Comparison of ENCODE assay signal across 8 cellular contexts in the genomic region with DNA sequence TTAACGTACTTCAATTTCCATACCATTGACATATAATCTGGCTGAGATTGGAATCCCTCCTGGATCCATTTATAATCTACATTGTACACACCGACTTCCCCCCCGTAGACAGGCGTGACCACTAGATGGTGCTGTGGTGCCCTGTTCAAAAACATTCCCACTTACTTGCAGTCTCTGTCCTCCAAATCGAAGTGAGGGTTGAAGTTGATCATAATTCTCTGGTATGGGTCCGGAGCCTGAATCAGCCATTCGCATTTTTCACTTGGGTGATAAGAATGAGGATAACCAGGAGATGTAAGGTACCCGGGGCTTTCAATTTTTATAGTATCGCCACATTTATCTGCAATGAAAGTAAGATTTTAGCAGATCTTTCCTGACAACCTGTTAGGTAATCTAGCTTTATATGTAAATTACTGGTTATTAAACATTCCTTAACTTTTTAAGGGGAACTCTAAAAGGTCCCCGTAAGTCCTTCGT. TPM values are rescaled to one million over a fixed set of nuclear protein-coding genes. Genes with fewer than 3 reads are reported as not detected.
A peak's percentile ranks its signal among the peaks of the same experiment; 100 is the strongest.
DNase-seq lines count a peak whose midpoint lies in the region; ATAC-seq and TF ChIP-seq lines count a peak whose summit lies in the region.

No MANE protein-coding gene starts in this region.

- no peaks in the 10 kb centered on the region for H3K9me2 ChIP-seq in MM.1S (replicated peaks; ENCODE audit: insufficient read depth, low read length)

- H3K27me3 ChIP-seq in MM.1S (replicated peaks; ENCODE audit: insufficient read depth, low read length): peaks cover 6% of the 10 kb centered on the region
- no peaks in the 10 kb centered on the region for H3K27me3 ChIP-seq in transverse colon

- no peaks in the 10 kb centered on the region for H4K20me1 ChIP-seq in MM.1S (ENCODE audit: insufficient read depth, low read length)

- H3K4me1 ChIP-seq in MM.1S (ENCODE audit: low read length): no peaks in the 10 kb centered on the region
- H3K4me1 ChIP-seq in transverse colon: peaks cover 0 to 15% (median 6%) of the 10 kb centered on the region in 4 donors

- ATAC-seq in SK-N-SH treated with all-trans-retinoic acid at 6 μM for 48 hours: peak; percentile 25

- 6 to 15% methylated on average over 3 to 11 of the region's 11 CpGs for WGBS in transverse colon (ENCODE audit: low coverage in 1 of 2), 2 donors

- H3K27me3 Mint-ChIP-seq in activated naive CD8-positive, alpha-beta T cell: peaks cover 35% of the 10 kb centered on the region

- H3K9ac ChIP-seq in MM.1S (ENCODE audit: low read length): no peak overlapping the region

- no peaks in the 10 kb centered on the region for H3K9me3 ChIP-seq in MM.1S (replicated peaks; ENCODE audit: insufficient read depth, low read length)
- H3K9me3 ChIP-seq in transverse colon: no peaks in the 10 kb centered on the region

- H3K27ac ChIP-seq in MM.1S (ENCODE audit: low read length): no peak overlapping the region
- H3K27ac ChIP-seq in transverse colon: peak overlapping the region; percentile 22 to 90 (median 57)

- H3K36me3 ChIP-seq in MM.1S (replicated peaks; ENCODE audit: insufficient read depth, low read length): no peaks in the 10 kb centered on the region
- no peaks in the 10 kb centered on the region for H3K36me3 ChIP-seq in transverse colon

- no peaks in the 10 kb centered on the region for H3K9me3 Mint-ChIP-seq in activated naive CD8-positive, alpha-beta T cell (ENCODE audit: low read depth)

- no peaks in the 10 kb centered on the region for H3F3A ChIP-seq in MM.1S (ENCODE audit: insufficient read depth, low read length)

- TF ChIP-seq EP300 in transverse colon (IDR thresholded peaks at IDR 0.05; ENCODE audit: low read depth): no peak

- TF ChIP-seq CTCF in AG10803 (conservative IDR thresholded peaks at IDR 0.05; ENCODE audit: low read length) (peak; percentile 97), MM.1S (IDR thresholded peaks at IDR 0.05; ENCODE audit: low read length) (peak; percentile 86), transverse colon (IDR thresholded peaks at IDR 0.05) (peak; percentile 82 to 90 (median 87))

- TF ChIP-seq POLR2A in transverse colon (IDR thresholded peaks at IDR 0.05): no peak

- intact Hi-C loops in head of caudate nucleus (cut with DNase I): loop anchor here (5.0 kb wide), 1 partner anchor 1307 kb away; no protein-coding TSS in a partner anchor
- intact Hi-C loops in posterior cingulate gyrus (cut with DNase I): loop anchor here (1.0 to 10.0 kb wide), 4 partner anchors 133 to 1308 kb away; no protein-coding TSS in a partner anchor
- intact Hi-C loops in transverse colon (cut with DNase I; ENCODE audit: low total_unique reads): no loop called here

- H3K4me3 ChIP-seq in AG10803 (ENCODE audit: low read length) (peak overlapping the region; percentile 94), MM.1S (ENCODE audit: low read length) (no peak overlapping the region), transverse colon (peak overlapping the region in 2 of 4 donors; percentile 51 to 60)

- H2AFZ ChIP-seq in MM.1S (ENCODE audit: low read length): no peak overlapping the region

- H3K27ac Mint-ChIP-seq in activated naive CD8-positive, alpha-beta T cell: no peak overlapping the region

- peaks cover 17% of the 10 kb centered on the region for H3K4me1 Mint-ChIP-seq in activated naive CD8-positive, alpha-beta T cell (ENCODE audit: low read depth)

- DNase-seq in AG10803 (ENCODE audit: low read depth) (peak; percentile 88), GM19240 (ENCODE audit: insufficient read length, low spot score) (peak; percentile 34), MM.1S (peak; percentile 59), head of caudate nucleus (peak; percentile 52 to 95 (median 88)), posterior cingulate gyrus (peak; percentile 61 to 97 (median 88)), transverse colon (peak; percentile 87)

- in situ Hi-C loops in transverse colon (cut with MboI; ENCODE audit: low pct_ligation_motif_present in 1 of 4, low pct_unique_long_range_greater_than_20kb in 1 of 4, low sequenced_read_pairs in 3 of 4): loop anchor here in 3 of 4 donors (25.0 kb wide), 1 partner anchor 1307 kb away; no protein-coding TSS in a partner anchor

- peak overlapping the region; percentile 38 for H3K4me3 Mint-ChIP-seq in activated naive CD8-positive, alpha-beta T cell

- no peaks in the 10 kb centered on the region for H3K79me2 ChIP-seq in MM.1S (ENCODE audit: low read length)

- H3K36me3 Mint-ChIP-seq in activated naive CD8-positive, alpha-beta T cell: no peaks in the 10 kb centered on the region

- H3K4me2 ChIP-seq in MM.1S (ENCODE audit: low read depth, low read length): no peak overlapping the region

TF ChIP-seq in SK-N-SH treated with all-trans-retinoic acid at 6 μM for 48 hours, 23 proteins besides CTCF, POLR2A, EP300 and RAD21:
- TF ChIP-seq TOX (CRISPR knock-in tag; IDR thresholded peaks at IDR 0.05; ENCODE audit: borderline replicate concordance) (no peak), OSR1 (CRISPR knock-in tag; IDR thresholded peaks at IDR 0.05) (no peak), ZNF565 (CRISPR knock-in tag; conservative IDR thresholded peaks at IDR 0.05; ENCODE audit: low read depth) (no peak)
- TF ChIP-seq, protein P1, sequence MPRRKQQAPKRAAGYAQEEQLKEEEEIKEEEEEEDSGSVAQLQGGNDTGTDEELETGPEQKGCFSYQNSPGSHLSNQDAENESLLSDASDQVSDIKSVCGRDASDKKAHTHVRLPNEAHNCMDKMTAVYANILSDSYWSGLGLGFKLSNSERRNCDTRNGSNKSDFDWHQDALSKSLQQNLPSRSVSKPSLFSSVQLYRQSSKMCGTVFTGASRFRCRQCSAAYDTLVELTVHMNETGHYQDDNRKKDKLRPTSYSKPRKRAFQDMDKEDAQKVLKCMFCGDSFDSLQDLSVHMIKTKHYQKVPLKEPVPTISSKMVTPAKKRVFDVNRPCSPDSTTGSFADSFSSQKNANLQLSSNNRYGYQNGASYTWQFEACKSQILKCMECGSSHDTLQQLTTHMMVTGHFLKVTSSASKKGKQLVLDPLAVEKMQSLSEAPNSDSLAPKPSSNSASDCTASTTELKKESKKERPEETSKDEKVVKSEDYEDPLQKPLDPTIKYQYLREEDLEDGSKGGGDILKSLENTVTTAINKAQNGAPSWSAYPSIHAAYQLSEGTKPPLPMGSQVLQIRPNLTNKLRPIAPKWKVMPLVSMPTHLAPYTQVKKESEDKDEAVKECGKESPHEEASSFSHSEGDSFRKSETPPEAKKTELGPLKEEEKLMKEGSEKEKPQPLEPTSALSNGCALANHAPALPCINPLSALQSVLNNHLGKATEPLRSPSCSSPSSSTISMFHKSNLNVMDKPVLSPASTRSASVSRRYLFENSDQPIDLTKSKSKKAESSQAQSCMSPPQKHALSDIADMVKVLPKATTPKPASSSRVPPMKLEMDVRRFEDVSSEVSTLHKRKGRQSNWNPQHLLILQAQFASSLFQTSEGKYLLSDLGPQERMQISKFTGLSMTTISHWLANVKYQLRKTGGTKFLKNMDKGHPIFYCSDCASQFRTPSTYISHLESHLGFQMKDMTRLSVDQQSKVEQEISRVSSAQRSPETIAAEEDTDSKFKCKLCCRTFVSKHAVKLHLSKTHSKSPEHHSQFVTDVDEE (CRISPR knock-in tag; IDR thresholded peaks at IDR 0.05): no peak

RNA-seq across cellular contexts. Expression of a gene that starts 3.9 kb away (rescaled TPM):
- total RNA-seq in transverse colon: 10 to 100 TPM; 14.1 to 35.5 (median 19.5) TPM

Comparison
In these comparisons a context has a peak if more than half of its experiments do, and no peak if none do; other contexts are left out.
1. DNase-seq: peak in every context shown above with its lines; median percentile 88 in posterior cingulate gyrus; 88 in AG10803; 88 in head of caudate nucleus; 87 in transverse colon; 59 in MM.1S; 34 in GM19240.